In the genomic region with DNA sequence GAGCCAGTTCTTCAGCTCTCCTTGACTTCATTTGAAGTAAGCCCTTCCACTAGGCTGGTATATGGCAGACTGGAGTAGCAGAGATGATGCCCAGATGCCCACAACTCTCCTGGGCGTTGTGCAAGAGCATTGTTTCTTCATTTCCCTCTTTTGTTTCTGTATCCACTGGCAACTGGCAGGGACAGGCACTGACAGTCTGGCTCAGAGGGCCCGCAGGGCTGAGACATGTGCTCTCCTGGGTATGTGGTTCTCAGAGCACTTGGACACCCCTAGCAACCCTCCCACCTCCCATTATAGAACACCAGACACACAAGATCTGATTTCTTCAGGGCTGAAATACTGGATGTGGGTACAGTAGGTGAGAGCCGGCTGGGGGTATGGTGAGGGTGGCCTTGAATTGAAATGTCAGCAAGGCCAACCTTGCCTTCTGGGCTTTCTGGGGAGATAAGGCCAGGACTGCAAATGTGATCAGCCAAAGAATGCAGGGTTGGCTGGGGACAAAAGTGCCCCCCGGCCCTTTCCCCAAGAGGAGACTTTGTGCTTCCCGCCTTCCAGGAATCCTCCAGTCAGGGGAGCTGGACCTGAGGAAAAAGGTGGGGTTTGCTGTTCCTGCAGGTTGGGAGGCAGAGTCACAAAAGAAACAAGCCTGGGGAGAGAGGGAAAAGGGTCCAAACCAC, we compare ENCODE assay signal across 9 cellular contexts. TPM values are rescaled to one million over a fixed set of nuclear protein-coding genes. Genes with fewer than 3 reads are reported as not detected.
DNase-seq lines count a peak whose midpoint lies in the region; ATAC-seq and TF ChIP-seq lines count a peak whose summit lies in the region.
"Had no signal": no experiment of that assay in that cellular context is flagged by ENCODE, and none has a peak within 500 bp of the region (broad histone marks: within the 10 kb centered on the region; RNA-seq: fewer than 3 reads in every experiment).

No MANE protein-coding gene starts in this region.

- peak overlapping the region; percentile 51 for H3K27ac Mint-ChIP-seq in neural progenitor cell
- no peak overlapping the region for H3K27ac Mint-ChIP-seq in activated naive CD8-positive, alpha-beta T cell treated with anti-CD3 and anti-CD28 coated beads, Interleukin-2, amount 50 U/mL, for 24 hours
- no peak overlapping the region for H3K27ac Mint-ChIP-seq in T-helper 2 cell treated with Interferon-gamma antibody and Interleukin-4, amounts not matched to agents 5 μg/mL and 100 μg/mL, for 36 hours
- H3K27ac Mint-ChIP-seq: activated naive CD4-positive, alpha-beta T cell treated with anti-CD3 and anti-CD28 coated beads, Interleukin-2, amount 10 ng/mL, durations not matched to agents 7 days and 5 days had no signal

- DNase-seq in NOMO-1 (lab: John Stamatoyannopoulos, UW; ENCODE audit: unreplicated experiment in 2 of 2) = peak; percentile 42 to 66
- DNase-seq in neural progenitor cell (ENCODE audit: low spot score) = no peak
- DNase-seq in H7 = no peak
- no peak for DNase-seq in activated naive CD8-positive, alpha-beta T cell treated with anti-CD3 and anti-CD28 coated beads, Interleukin-2, amount 50 U/mL, for 24 hours
- no peak for DNase-seq in T-helper 2 cell treated with Interferon-gamma antibody and Interleukin-4, amounts not matched to agents 5 μg/mL and 100 μg/mL, for 36 hours (ENCODE audit: low spot score)
- DNase-seq: activated naive CD4-positive, alpha-beta T cell treated with anti-CD3 and anti-CD28 coated beads, Interleukin-2, amount 10 ng/mL, durations not matched to agents 7 days and 5 days had no signal

- peaks cover 37% of the 10 kb centered on the region for H3K4me1 Mint-ChIP-seq in neural progenitor cell
- H3K4me1 Mint-ChIP-seq in activated naive CD8-positive, alpha-beta T cell treated with anti-CD3 and anti-CD28 coated beads, Interleukin-2, amount 50 U/mL, for 24 hours = peaks cover 24% of the 10 kb centered on the region
- H3K4me1 Mint-ChIP-seq in T-helper 2 cell treated with Interferon-gamma antibody and Interleukin-4, amounts not matched to agents 5 μg/mL and 100 μg/mL, for 36 hours (ENCODE audit: low read depth) = peaks cover 9% of the 10 kb centered on the region

- H3K36me3 ChIP-seq in BLaER1 treated with 17β-estradiol and CSF1 and Interleukin-3, amounts not matched to agents 10 nM and 100 nM = no peaks in the 10 kb centered on the region
- H3K36me3 ChIP-seq in esophagus (ENCODE audit: control insufficient read depth in 2 of 2, insufficient read depth in 2 of 2, low read length in 1 of 2) = no peaks in the 10 kb centered on the region
- H3K36me3 ChIP-seq in neural progenitor cell = no peaks in the 10 kb centered on the region
- no peaks in the 10 kb centered on the region for H3K36me3 ChIP-seq in H7 (replicated peaks; ENCODE audit: control insufficient read depth, insufficient read depth, low read length)

- no peak for TF ChIP-seq CTCF in neural progenitor cell (IDR thresholded peaks at IDR 0.05)

- H3K79me2 ChIP-seq in neural progenitor cell (ENCODE audit: low read depth) = no peaks in the 10 kb centered on the region

- ATAC-seq in GM21723 (IDR thresholded peaks at IDR 0.05; ENCODE audit: unreplicated experiment) = no peak
- ATAC-seq in activated naive CD8-positive, alpha-beta T cell treated with anti-CD3 and anti-CD28 coated beads, Interleukin-2, amount 50 U/mL, for 24 hours = no peak

- H3K4me3 ChIP-seq in BLaER1 treated with 17β-estradiol and CSF1 and Interleukin-3, amounts not matched to agents 10 nM and 100 nM = peak overlapping the region in 5 of 10 experiments; percentile 10 to 52 (median 24); a peak in 8 of 20 replicates
- H3K4me3 ChIP-seq in esophagus (ENCODE audit: low read depth in 1 of 2, low read length in 2 of 2) (no peak overlapping the region), neural progenitor cell (no peak overlapping the region), H7 (ENCODE audit: insufficient read depth, low read depth, low read length) (no peak overlapping the region)

- no peaks in the 10 kb centered on the region for H4K20me1 ChIP-seq in BLaER1 treated with 17β-estradiol and CSF1 and Interleukin-3, amounts not matched to agents 10 nM and 100 nM
- no peaks in the 10 kb centered on the region for H4K20me1 ChIP-seq in neural progenitor cell (ENCODE audit: low read depth)

- no peaks in the 10 kb centered on the region for H3K27me3 ChIP-seq in BLaER1 treated with 17β-estradiol and CSF1 and Interleukin-3, amounts not matched to agents 10 nM and 100 nM
- H3K27me3 ChIP-seq in esophagus (ENCODE audit: control insufficient read depth in 1 of 2, insufficient read depth in 2 of 2, low read length in 2 of 2) (no peaks in the 10 kb centered on the region), neural progenitor cell (no peaks in the 10 kb centered on the region), H7 (ENCODE audit: control insufficient read depth, insufficient read depth, low read length) (no peaks in the 10 kb centered on the region)

- peaks cover 0 to 10% (median 6%) of the 10 kb centered on the region in 11 experiments; a peak in 7 of 22 replicates for H3K9me3 ChIP-seq in BLaER1 treated with 17β-estradiol and CSF1 and Interleukin-3, amounts not matched to agents 10 nM and 100 nM (replicated peaks in 1 of 11)
- H3K9me3 ChIP-seq in esophagus (ENCODE audit: control insufficient read depth in 2 of 2, insufficient read depth in 1 of 2, low read depth in 1 of 2, low read length in 1 of 2) (no peaks in the 10 kb centered on the region), neural progenitor cell (ENCODE audit: low read depth) (no peaks in the 10 kb centered on the region)

- no peak overlapping the region for H2AFZ ChIP-seq in neural progenitor cell (replicated peaks)

- H3K4me2 ChIP-seq in BLaER1 treated with 17β-estradiol and CSF1 and Interleukin-3, amounts not matched to agents 10 nM and 100 nM = peak overlapping the region; percentile 18 to 94 (median 84)
- peak overlapping the region; percentile 72 for H3K4me2 ChIP-seq in neural progenitor cell

- H3K27ac ChIP-seq in BLaER1 treated with 17β-estradiol and CSF1 and Interleukin-3, amounts not matched to agents 10 nM and 100 nM = peak overlapping the region in 10 of 11 experiments; percentile 66 to 98 (median 95); a peak in 20 of 22 replicates
- H3K27ac ChIP-seq in esophagus (ENCODE audit: low read depth in 2 of 2, low read length in 1 of 2) = peak overlapping the region; percentile 5 to 59
- H3K27ac ChIP-seq in neural progenitor cell = no peak overlapping the region

- peaks cover 25% of the 10 kb centered on the region for H3F3A ChIP-seq in neural progenitor cell (ENCODE audit: low read depth)

- peaks cover 18% of the 10 kb centered on the region for H3K27me3 Mint-ChIP-seq in neural progenitor cell (ENCODE audit: insufficient read depth, low read depth)
- peaks cover 45% of the 10 kb centered on the region for H3K27me3 Mint-ChIP-seq in activated naive CD8-positive, alpha-beta T cell treated with anti-CD3 and anti-CD28 coated beads, Interleukin-2, amount 50 U/mL, for 24 hours
- peaks cover 6% of the 10 kb centered on the region for H3K27me3 Mint-ChIP-seq in T-helper 2 cell treated with Interferon-gamma antibody and Interleukin-4, amounts not matched to agents 5 μg/mL and 100 μg/mL, for 36 hours (ENCODE audit: low read depth)

- peaks cover 2% of the 10 kb centered on the region for H3K9me3 Mint-ChIP-seq in neural progenitor cell
- H3K9me3 Mint-ChIP-seq in activated naive CD8-positive, alpha-beta T cell treated with anti-CD3 and anti-CD28 coated beads, Interleukin-2, amount 50 U/mL, for 24 hours = no peaks in the 10 kb centered on the region
- H3K9me3 Mint-ChIP-seq in T-helper 2 cell treated with Interferon-gamma antibody and Interleukin-4, amounts not matched to agents 5 μg/mL and 100 μg/mL, for 36 hours = no peaks in the 10 kb centered on the region
- H3K9me3 Mint-ChIP-seq: activated naive CD4-positive, alpha-beta T cell treated with anti-CD3 and anti-CD28 coated beads, Interleukin-2, amount 10 ng/mL, durations not matched to agents 7 days and 5 days had no signal

- peak overlapping the region in 10 of 11 experiments; percentile 9 to 86 (median 79); a peak in 19 of 22 replicates for H3K9ac ChIP-seq in BLaER1 treated with 17β-estradiol and CSF1 and Interleukin-3, amounts not matched to agents 10 nM and 100 nM
- H3K9ac ChIP-seq in neural progenitor cell = no peak overlapping the region

- H3K4me3 Mint-ChIP-seq in neural progenitor cell = no peak overlapping the region
- H3K4me3 Mint-ChIP-seq in activated naive CD8-positive, alpha-beta T cell treated with anti-CD3 and anti-CD28 coated beads, Interleukin-2, amount 50 U/mL, for 24 hours = no peak overlapping the region
- no peak overlapping the region for H3K4me3 Mint-ChIP-seq in T-helper 2 cell treated with Interferon-gamma antibody and Interleukin-4, amounts not matched to agents 5 μg/mL and 100 μg/mL, for 36 hours
- H3K4me3 Mint-ChIP-seq: activated naive CD4-positive, alpha-beta T cell treated with anti-CD3 and anti-CD28 coated beads, Interleukin-2, amount 10 ng/mL, durations not matched to agents 7 days and 5 days had no signal

- no peaks in the 10 kb centered on the region for H3K36me3 Mint-ChIP-seq in neural progenitor cell
- no peaks in the 10 kb centered on the region for H3K36me3 Mint-ChIP-seq in activated naive CD8-positive, alpha-beta T cell treated with anti-CD3 and anti-CD28 coated beads, Interleukin-2, amount 50 U/mL, for 24 hours (ENCODE audit: low read depth)
- H3K36me3 Mint-ChIP-seq in T-helper 2 cell treated with Interferon-gamma antibody and Interleukin-4, amounts not matched to agents 5 μg/mL and 100 μg/mL, for 36 hours (ENCODE audit: low read depth) = no peaks in the 10 kb centered on the region
- H3K36me3 Mint-ChIP-seq: activated naive CD4-positive, alpha-beta T cell treated with anti-CD3 and anti-CD28 coated beads, Interleukin-2, amount 10 ng/mL, durations not matched to agents 7 days and 5 days had no signal

- 41 to 48% methylated on average over 5 of the region's 5 CpGs for WGBS in esophagus, 2 donors

- H3K4me1 ChIP-seq in BLaER1 treated with 17β-estradiol and CSF1 and Interleukin-3, amounts not matched to agents 10 nM and 100 nM = peaks cover 33 to 69% (median 64%) of the 10 kb centered on the region in 10 experiments
- peaks cover 2 to 16% of the 10 kb centered on the region in 2 donors for H3K4me1 ChIP-seq in esophagus (ENCODE audit: control insufficient read depth in 2 of 2, insufficient read depth in 2 of 2, low read length in 1 of 2)
- peaks cover 36% of the 10 kb centered on the region for H3K4me1 ChIP-seq in neural progenitor cell

RNA-seq across cellular contexts. Expression of gene CTNNA1, which starts 28.6 kb away (rescaled TPM):
- 100 to 1,000 TPM; 221 to 223 TPM for polyA plus RNA-seq in esophagus
- 267 and 305 TPM in 2 replicates for total RNA-seq in neural progenitor cell (ENCODE audit: low replicate concordance)
- 352 and 397 TPM in 2 replicates for total RNA-seq in H7 (2014; rRNA removed; shearing (Covaris generic))

Comparison
In these comparisons a context has a peak if more than half of its experiments do, and no peak if none do; other contexts are left out.
1. DNase-seq: peak in NOMO-1 (2 of 2); none in neural progenitor cell (single experiment), H7 (single experiment), activated naive CD8-positive, alpha-beta T cell treated with anti-CD3 and anti-CD28 coated beads, Interleukin-2, amount 50 U/mL, for 24 hours (single experiment) and T-helper 2 cell treated with Interferon-gamma antibody and Interleukin-4, amounts not matched to agents 5 μg/mL and 100 μg/mL, for 36 hours (single experiment).